26 cellular contexts compared by ENCODE assay signal in the genomic region with DNA sequence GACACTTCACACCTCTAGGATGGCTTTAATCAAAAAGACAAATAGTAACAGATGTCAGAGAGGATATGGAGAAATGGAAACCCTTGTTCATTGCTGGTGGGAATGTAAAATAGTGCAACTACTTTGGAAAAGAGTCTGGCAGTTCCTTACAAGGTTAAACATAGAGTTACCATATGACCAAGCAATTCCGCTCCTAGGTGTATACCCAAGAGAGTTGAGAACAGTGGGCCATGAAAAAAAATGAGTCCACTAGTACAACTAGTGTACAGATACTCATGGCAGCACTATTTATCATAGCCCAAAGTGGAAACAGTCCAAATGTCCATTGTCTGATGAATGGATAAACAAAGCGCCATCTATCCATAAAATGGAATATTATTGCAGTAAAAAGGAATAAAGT. TPM values are rescaled to one million over a fixed set of nuclear protein-coding genes. Genes with fewer than 3 reads are reported as not detected.
"Had no signal": no experiment of that assay in that cellular context is flagged by ENCODE, and none has a peak within 500 bp of the region (broad histone marks: within the 10 kb centered on the region; RNA-seq: fewer than 3 reads in every experiment).

No MANE protein-coding gene starts in this region.

- ATAC-seq: pancreas; right cardiac atrium; sciatic nerve; stimulated activated naive B cell treated with anti-CD40 and anti-IgM and Interleukin-4, amounts not matched to agents 10 μg/mL and 1 μg/mL and 100 μg/mL, for 72 hours; stimulated activated naive CD8-positive, alpha-beta T cell treated with anti-CD3 and anti-CD28 coated beads, Interleukin-15, Interleukin-2, amounts not matched to agents 100 U/mL and 50 U/mL, for 24 hours had no signal

- H3K27ac ChIP-seq: left ventricle myocardium inferior, pancreas, prostate gland, skin epidermis, stomach, testis, thyroid gland, transverse colon, upper lobe of left lung, vagina had no signal

- H3K9me3 ChIP-seq: pancreas, prostate gland, testis, thyroid gland, vagina had no signal

- H3K36me3 ChIP-seq: prostate gland, vagina had no signal

- H3K4me1 ChIP-seq: pancreas, prostate gland, stomach, testis, thyroid gland, transverse colon, upper lobe of left lung, vagina had no signal

- H3K4me3 ChIP-seq: left ventricle myocardium inferior, lung, pancreas, prostate gland, skin epidermis, stomach, testis, thyroid gland, transverse colon, upper lobe of left lung, vagina had no signal

- DNase-seq: hippocampal formation; immature natural killer cell; left ventricle myocardium inferior; mesendoderm; naive B cell; nucleus accumbens; retina; right cardiac atrium; stimulated activated CD4-positive, alpha-beta T cell treated with anti-CD3 and anti-CD28 coated beads, Interleukin-12 subunit alpha, Interleukin-12 subunit beta, amount 100 ng/mL, for 4 hours; stimulated activated CD4-positive, alpha-beta T cell treated with anti-CD3 and anti-CD28 coated beads, Interleukin-15, amount 100 ng/mL, for 24 hours; stimulated activated CD4-positive, alpha-beta T cell treated with anti-CD3 and anti-CD28 coated beads, Interleukin-2, amount 100 ng/mL, for 24 hours; stimulated activated CD4-positive, alpha-beta T cell treated with anti-CD3 and anti-CD28 coated beads, Interleukin-4, amount 100 ng/mL, for 1 hour; stimulated activated naive B cell treated with anti-CD40 and anti-IgM and Interleukin-4, amounts not matched to agents 10 μg/mL and 1 μg/mL and 100 μg/mL, for 72 hours; stimulated activated naive CD8-positive, alpha-beta T cell treated with anti-CD3 and anti-CD28 coated beads, Interleukin-15, Interleukin-2, amounts not matched to agents 100 U/mL and 50 U/mL, for 24 hours; stomach; testis; thyroid gland; transverse colon; upper lobe of left lung had no signal

- H3K27me3 ChIP-seq: pancreas, stomach, testis, thyroid gland, transverse colon, upper lobe of left lung, vagina had no signal

RNA-seq across cellular contexts. Expression of gene OR1D5, which starts 39.1 kb away (rescaled TPM):
- polyA plus RNA-seq: immature natural killer cell, lung, pancreas, right cardiac atrium, stomach, urinary bladder had no signal
